ENCODE assay signal across 8 cellular contexts in genomic region chr16:67942200-67942509, GRCh38. TPM values are rescaled to one million over a fixed set of nuclear protein-coding genes. Genes with fewer than 3 reads are reported as not detected.
A peak's percentile ranks its signal among the peaks of the same experiment; 100 is the strongest.
DNase-seq lines count a peak whose midpoint lies in the region; ATAC-seq, FAIRE-seq and TF ChIP-seq lines count a peak whose summit lies in the region.

No MANE protein-coding gene starts in this region.

- POLR2A ChIA-PET in PC-3 (lab: Charles Lee; ENCODE audit: unreplicated experiment) (no interaction called here), K562 (lab: Yijun Ruan, JAX) (interaction anchor here (0.6 to 1.2 kb wide), 6 partner anchors 8 to 286 kb away, joined by 3 to 8 read pairs (median 3); partner anchors contain the start of gene CTRL)

- H4K20me1 ChIP-seq in PC-3 (ENCODE audit: low read length) (no peaks in the 10 kb centered on the region), K562 (replicated peaks; ENCODE audit: control insufficient read depth, insufficient read depth, low read length) (peaks cover 16% of the 10 kb centered on the region; the same call in 1 of the 2 replicates)

- DNase-seq in AG08396 (ENCODE audit: low spot score) (peak; percentile 66), GM13976 (ENCODE audit: low spot score) (peak; percentile 78), PC-3 (peak; percentile 27), K562 (ENCODE audit: extremely low read depth in 1 of 4, low spot score in 3 of 4) (peak; percentile 50 to 71 (median 68)), kidney glomerular epithelial cell (lab: John Stamatoyannopoulos, UW) (peak; percentile 11), tibial artery (peak in 1 of 2 donors; percentile 25), sciatic nerve (ENCODE audit: low spot score) (no peak)
- no peak for DNase-seq in activated CD8-positive, alpha-beta memory T cell treated with anti-CD3 and anti-CD28 coated beads, Interleukin-2, amount 50 U/mL, for 4 hours

- H3K9ac ChIP-seq in PC-3 (ENCODE audit: low read length) = no peak overlapping the region
- H3K9ac ChIP-seq in K562 (ENCODE audit: insufficient read depth in 1 of 2, low read depth in 2 of 2, low read length in 2 of 2) = peak overlapping the region in 1 of 2 experiments; percentile 63; a peak in 1 of 4 replicates

- H3K4me1 ChIP-seq in PC-3 (ENCODE audit: insufficient read depth, low read length) (0 out of 2 replicates have a peak, but pooled peaks cover 2% of the 10 kb centered on the region), K562 (replicated peaks in 1 of 2; ENCODE audit: control insufficient read depth in 2 of 2, insufficient read depth in 2 of 2, low read length in 2 of 2) (peaks cover 12 to 69% of the 10 kb centered on the region in 2 experiments), tibial artery (peaks cover 0 to 28% (median 22%) of the 10 kb centered on the region in 4 donors)

- peak; percentile 15 to 60; a peak in 3 of 4 replicates for TF ChIP-seq RAD21 in K562 (CRISPR knock-in tag; conservative IDR thresholded peaks at IDR 0.05 in 1 of 2, IDR thresholded peaks at IDR 0.05 in 1 of 2)

- H3K4me3 ChIP-seq in PC-3 (ENCODE audit: low read length) = no peak overlapping the region
- no peak overlapping the region for H3K4me3 ChIP-seq in K562
- H3K4me3 ChIP-seq in tibial artery = no peak overlapping the region

- peak; percentile 69 for ATAC-seq in PC-3
- ATAC-seq in K562 = peak; percentile 88
- ATAC-seq in sciatic nerve = no peak

- in situ Hi-C loops in GM13976 (cut with MboI; ENCODE audit: low sequenced_read_pairs, unreplicated experiment) (no loop called here), K562 (cut with MboI) (no loop called here)

- TF ChIP-seq CTCF in GM13976 (IDR thresholded peaks at IDR 0.05; ENCODE audit: borderline replicate concordance, control extremely low read depth, extremely low read depth, insufficient read depth, missing control alignments) = peak; percentile 60
- peak; percentile 65 for TF ChIP-seq CTCF in PC-3 (conservative IDR thresholded peaks at IDR 0.05; ENCODE audit: low read depth, low read length)
- TF ChIP-seq CTCF in K562 (IDR thresholded peaks at IDR 0.05 in 2 of 3, conservative IDR thresholded peaks at IDR 0.05 in 1 of 3; ENCODE audit: insufficient read depth in 2 of 3, low read depth in 1 of 3, low read length in 3 of 3) = peak; percentile 78 to 88 (median 86)
- TF ChIP-seq CTCF in tibial artery (IDR thresholded peaks at IDR 0.05) = peak; percentile 47 to 62

- no peaks in the 10 kb centered on the region for H3K9me3 ChIP-seq in PC-3 (ENCODE audit: low read length)
- H3K9me3 ChIP-seq in K562 (replicated peaks; ENCODE audit: control insufficient read depth, insufficient read depth, low read depth, low read length) = no peaks in the 10 kb centered on the region; the same call in 1 of the 2 replicates
- no peaks in the 10 kb centered on the region for H3K9me3 ChIP-seq in tibial artery

- no peak overlapping the region for H2AFZ ChIP-seq in PC-3 (ENCODE audit: low read length)
- H2AFZ ChIP-seq in K562 (ENCODE audit: low read depth, low read length) = no peak overlapping the region

- CTCF ChIA-PET in PC-3 (lab: Charles Lee) = no interaction called here
- CTCF ChIA-PET in K562 (lab: Yijun Ruan, JAX; ENCODE audit: low intra/inter-chr PET ratio) = interaction anchor here (1.4 kb wide), 1 partner anchor 126 kb away, joined by 6 read pairs; no protein-coding TSS in a partner anchor

- FAIRE-seq in K562 (lab: Jason Lieb, UNC) = peak; percentile 93

- H3K27ac ChIP-seq in PC-3 (ENCODE audit: low read length) (no peak overlapping the region), K562 (ENCODE audit: extremely low read depth, low read depth, low read length) (no peak overlapping the region), tibial artery (peak overlapping the region in 1 of 2 donors; percentile 20)

- H3F3A ChIP-seq in PC-3 (ENCODE audit: low read length, unreplicated experiment) = no peaks in the 10 kb centered on the region

- H3K4me2 ChIP-seq in PC-3 (ENCODE audit: low read length) (no peak overlapping the region), K562 (ENCODE audit: insufficient read depth, low read length) (no peak overlapping the region)

- H3K9me1 ChIP-seq in K562 (ENCODE audit: control insufficient read depth, insufficient read depth, low read length) = no peaks in the 10 kb centered on the region

- H3K79me2 ChIP-seq in PC-3 (ENCODE audit: low read length) (peaks cover 4% of the 10 kb centered on the region), K562 (ENCODE audit: control insufficient read depth, insufficient read depth, low read length) (peaks cover 4% of the 10 kb centered on the region)

- no peaks in the 10 kb centered on the region for H3K27me3 ChIP-seq in PC-3 (ENCODE audit: low read length)
- H3K27me3 ChIP-seq in K562 (ENCODE audit: control insufficient read depth in 2 of 2, insufficient read depth in 2 of 2, low read length in 2 of 2) = no peaks in the 10 kb centered on the region
- H3K27me3 ChIP-seq in tibial artery = no peaks in the 10 kb centered on the region

- no peak for TF ChIP-seq EP300 in K562 (IDR thresholded peaks at IDR 0.05; ENCODE audit: low read length)

- no peak for TF ChIP-seq POLR2A in K562 (conservative IDR thresholded peaks at IDR 0.05)

- H3K36me3 ChIP-seq in PC-3 (ENCODE audit: low read depth, low read length) (no peaks in the 10 kb centered on the region), K562 (ENCODE audit: control insufficient read depth, insufficient read depth, low read length) (peaks cover 65% of the 10 kb centered on the region; the same call in 2 of the 3 replicates), tibial artery (peaks cover 49 to 68% (median 54%) of the 10 kb centered on the region in 3 donors)

- 71% methylated on average over 6 of the region's 6 CpGs for WGBS in K562 (ENCODE audit: insufficient coverage, low coverage, missing lambda C conversion rate)

- no peaks in the 10 kb centered on the region for H3K9me2 ChIP-seq in PC-3 (replicated peaks; ENCODE audit: low read length)

- intact Hi-C loops in PC-3 (cut with micrococcal nuclease) (no loop called here), K562 (cut with micrococcal nuclease) (no loop called here), tibial artery (cut with DNase I; ENCODE audit: low total_unique reads) (no loop called here), sciatic nerve (cut with DNase I) (no loop called here)

- BruUV-seq in PC-3 (replicated peaks; lab: Mats Ljungman, UMichigan) = no TSS peak
- no TSS peak for BruUV-seq in K562 (replicated peaks; lab: Mats Ljungman, UMichigan)

RNA-seq across cellular contexts. Expression of gene LCAT, which starts 1.8 kb away (rescaled TPM):
- total RNA-seq in PC-3 (2014; rRNA removed) (3.2 and 4.6 TPM in 2 replicates), K562 (2014; rRNA removed) (6.8 and 9.0 TPM in 2 replicates), K562 (2014; rRNA removed; fragmentation: Illumina TruSeq; extraction: Trizol) (3.0 and 3.2 TPM in 2 replicates), K562 (2015; rRNA removed; fragmentation: Illumina TruSeq; extraction: Trizol) (4.1 and 4.5 TPM in 2 replicates), K562 (2021) (14.2 and 21.0 TPM in 2 replicates), sciatic nerve (46.2 TPM)
- total RNA-seq in K562 (2011; cell fraction: chromatin; rRNA removed; ENCODE audit: low replicate concordance) = 40.9 and 121 TPM in 2 replicates
- total RNA-seq in K562 (2011; cell fraction: nucleolus; rRNA removed) = 59.7 and 75.9 TPM in 2 replicates
- total RNA-seq in K562 (2011; cell fraction: nucleoplasm; rRNA removed) = 41.1 and 47.6 TPM in 2 replicates
- polyA plus RNA-seq in K562 (2011; rRNA removed) (6.7 and 14.9 TPM in 2 replicates), K562 (2014; fragmentation: Illumina TruSeq; extraction: Trizol) (5.0 and 5.6 TPM in 2 replicates), K562 (2014; fragmentation: Nextera tagmentation; extraction: Ambion mirVana) (under 1 TPM; 0.46 to 0.94 TPM), K562 (2014; rRNA removed) (7.6 and 14.9 TPM in 2 replicates)
- polyA plus RNA-seq in K562 (2011; cell fraction: cytosol; rRNA removed) = 9.5 and 10.8 TPM in 2 replicates
- polyA plus RNA-seq in K562 (2011; cell fraction: nucleus; rRNA removed) = 72.6 and 86.1 TPM in 2 replicates
- polyA plus RNA-seq in K562 (2012) = 14.1 and 15.5 TPM in 2 replicates
- 1.5 and 2.2 TPM in 2 replicates for polyA minus RNA-seq in K562 (2011; rRNA and poly(A)+ RNA removed)
- polyA minus RNA-seq in K562 (2011; cell fraction: cytosol; rRNA and poly(A)+ RNA removed) = 2.3 and 6.2 TPM in 2 replicates
- polyA minus RNA-seq in K562 (2011; cell fraction: nucleus; rRNA and poly(A)+ RNA removed) = 8.9 and 10.0 TPM in 2 replicates

RNA-seq across cellular contexts. Expression of gene PSMB10, which starts 5.5 kb away (rescaled TPM):
- 51.3 and 52.0 TPM in 2 replicates for total RNA-seq in PC-3 (2014; rRNA removed)
- total RNA-seq in K562 (2011; cell fraction: chromatin; rRNA removed; ENCODE audit: low replicate concordance) = 1.6 and 9.1 TPM in 2 replicates
- 14.7 and 18.7 TPM in 2 replicates for total RNA-seq in K562 (2011; cell fraction: nucleolus; rRNA removed)
- 7.4 and 9.6 TPM in 2 replicates for total RNA-seq in K562 (2011; cell fraction: nucleoplasm; rRNA removed)
- total RNA-seq in K562 (2014; rRNA removed) = 101 and 105 TPM in 2 replicates
- 17.9 and 24.9 TPM in 2 replicates for total RNA-seq in K562 (2014; rRNA removed; fragmentation: Illumina TruSeq; extraction: Trizol)
- total RNA-seq in K562 (2015; rRNA removed; fragmentation: Illumina TruSeq; extraction: Trizol) = 53.1 and 53.4 TPM in 2 replicates
- 73.0 and 73.1 TPM in 2 replicates for total RNA-seq in K562 (2021)
- polyA plus RNA-seq in K562 (2011; rRNA removed) = 17.3 and 21.0 TPM in 2 replicates
- 46.1 and 143 TPM in 2 replicates for polyA plus RNA-seq in K562 (2011; cell fraction: cytosol; rRNA removed)
- 17.2 and 24.0 TPM in 2 replicates for polyA plus RNA-seq in K562 (2011; cell fraction: nucleus; rRNA removed)
- 84.8 and 94.3 TPM in 2 replicates for polyA plus RNA-seq in K562 (2012)
- 11.7 and 44.6 TPM in 2 replicates for polyA plus RNA-seq in K562 (2014; fragmentation: Illumina TruSeq; extraction: Trizol)
- polyA plus RNA-seq in K562 (2014; fragmentation: Nextera tagmentation; extraction: Ambion mirVana) = 10 to 100 TPM; 33.5 to 51.0 TPM
- polyA plus RNA-seq in K562 (2014; rRNA removed) = 94.1 and 118 TPM in 2 replicates
- 2.5 and 3.3 TPM in 2 replicates for polyA minus RNA-seq in K562 (2011; rRNA and poly(A)+ RNA removed)
- 20.3 and 25.1 TPM in 2 replicates for polyA minus RNA-seq in K562 (2011; cell fraction: cytosol; rRNA and poly(A)+ RNA removed)
- 13.1 and 14.0 TPM in 2 replicates for polyA minus RNA-seq in K562 (2011; cell fraction: nucleus; rRNA and poly(A)+ RNA removed)
- total RNA-seq in sciatic nerve = 35.3 TPM

RNA-seq across cellular contexts. Expression of gene CTRL, which starts 10.5 kb away (rescaled TPM):
- total RNA-seq in PC-3 (2014; rRNA removed) = 0.98 and 1.6 TPM in 2 replicates
- 6.7 and 9.8 TPM in 2 replicates for total RNA-seq in K562 (2011; cell fraction: chromatin; rRNA removed; ENCODE audit: low replicate concordance)
- total RNA-seq in K562 (2011; cell fraction: nucleolus; rRNA removed) = 9.2 and 10.8 TPM in 2 replicates
- total RNA-seq in K562 (2011; cell fraction: nucleoplasm; rRNA removed) = 3.4 and 3.5 TPM in 2 replicates
- total RNA-seq in K562 (2014; rRNA removed) = 4.0 and 5.6 TPM in 2 replicates
- total RNA-seq in K562 (2014; rRNA removed; fragmentation: Illumina TruSeq; extraction: Trizol) = 2.0 and 2.4 TPM in 2 replicates
- total RNA-seq in K562 (2015; rRNA removed; fragmentation: Illumina TruSeq; extraction: Trizol) = 2.4 and 3.4 TPM in 2 replicates
- 3.8 and 4.1 TPM in 2 replicates for total RNA-seq in K562 (2021)
- 1.4 TPM in 2 replicates for polyA plus RNA-seq in K562 (2011; rRNA removed)
- polyA plus RNA-seq in K562 (2011; cell fraction: cytosol; rRNA removed) = 2.0 and 5.9 TPM in 2 replicates
- 4.2 and 10.5 TPM in 2 replicates for polyA plus RNA-seq in K562 (2011; cell fraction: nucleus; rRNA removed)
- polyA plus RNA-seq in K562 (2012) = 1.8 and 4.6 TPM in 2 replicates
- 3.3 TPM in 2 replicates for polyA plus RNA-seq in K562 (2014; fragmentation: Illumina TruSeq; extraction: Trizol)
- polyA plus RNA-seq in K562 (2014; fragmentation: Nextera tagmentation; extraction: Ambion mirVana) = 1 to 10 TPM; 1.7 to 2.5 TPM
- polyA plus RNA-seq in K562 (2014; rRNA removed) = 5.2 and 5.5 TPM in 2 replicates
- 0.75 and 1.7 TPM in 2 replicates for polyA minus RNA-seq in K562 (2011; rRNA and poly(A)+ RNA removed)
- 0.95 and 1.7 TPM in 2 replicates for polyA minus RNA-seq in K562 (2011; cell fraction: cytosol; rRNA and poly(A)+ RNA removed)
- 0.78 and 2.2 TPM in 2 replicates for polyA minus RNA-seq in K562 (2011; cell fraction: nucleus; rRNA and poly(A)+ RNA removed)
- 0.98 TPM for total RNA-seq in sciatic nerve

RNA-seq across cellular contexts. Expression of gene SLC12A4, which starts 26.3 kb away (rescaled TPM):
- total RNA-seq in PC-3 (2014; rRNA removed) (29.3 and 33.2 TPM in 2 replicates), K562 (2014; rRNA removed) (15.0 and 16.9 TPM in 2 replicates), K562 (2014; rRNA removed; fragmentation: Illumina TruSeq; extraction: Trizol) (9.9 and 10.0 TPM in 2 replicates), K562 (2015; rRNA removed; fragmentation: Illumina TruSeq; extraction: Trizol) (10.4 and 11.6 TPM in 2 replicates), K562 (2021) (32.8 and 43.5 TPM in 2 replicates), sciatic nerve (115 TPM)
- total RNA-seq in K562 (2011; cell fraction: chromatin; rRNA removed; ENCODE audit: low replicate concordance) = 178 and 539 TPM in 2 replicates
- 265 and 279 TPM in 2 replicates for total RNA-seq in K562 (2011; cell fraction: nucleolus; rRNA removed)
- 167 and 175 TPM in 2 replicates for total RNA-seq in K562 (2011; cell fraction: nucleoplasm; rRNA removed)
- polyA plus RNA-seq in K562 (2011; rRNA removed) (22.9 and 48.4 TPM in 2 replicates), K562 (2014; fragmentation: Illumina TruSeq; extraction: Trizol) (24.1 and 30.0 TPM in 2 replicates), K562 (2014; fragmentation: Nextera tagmentation; extraction: Ambion mirVana) (1 to 10 TPM in 1 of 2 experiments, under 1 TPM in 1; 0.75 to 1.8 TPM), K562 (2014; rRNA removed) (25.1 and 32.7 TPM in 2 replicates)
- 30.2 and 36.7 TPM in 2 replicates for polyA plus RNA-seq in K562 (2011; cell fraction: cytosol; rRNA removed)
- 238 and 295 TPM in 2 replicates for polyA plus RNA-seq in K562 (2011; cell fraction: nucleus; rRNA removed)
- 24.3 and 29.4 TPM in 2 replicates for polyA plus RNA-seq in K562 (2012)
- polyA minus RNA-seq in K562 (2011; rRNA and poly(A)+ RNA removed) = 24.9 and 34.3 TPM in 2 replicates
- polyA minus RNA-seq in K562 (2011; cell fraction: cytosol; rRNA and poly(A)+ RNA removed) = 24.5 and 42.6 TPM in 2 replicates
- 67.9 and 90.5 TPM in 2 replicates for polyA minus RNA-seq in K562 (2011; cell fraction: nucleus; rRNA and poly(A)+ RNA removed)

RNA-seq across cellular contexts. Expression of gene DPEP3, which starts 38.1 kb away (rescaled TPM):
- total RNA-seq in PC-3 (2014; rRNA removed) = not detected in 2 replicates
- not detected in 2 replicates for total RNA-seq in K562 (2011; cell fraction: chromatin; rRNA removed; ENCODE audit: low replicate concordance)
- not detected in 2 replicates for total RNA-seq in K562 (2011; cell fraction: nucleolus; rRNA removed)
- total RNA-seq in K562 (2011; cell fraction: nucleoplasm; rRNA removed) = not detected in 2 replicates
- not detected in 2 replicates for total RNA-seq in K562 (2014; rRNA removed)
- not detected in 2 replicates for total RNA-seq in K562 (2014; rRNA removed; fragmentation: Illumina TruSeq; extraction: Trizol)
- not detected in 2 replicates for total RNA-seq in K562 (2015; rRNA removed; fragmentation: Illumina TruSeq; extraction: Trizol)
- not detected in 2 replicates for total RNA-seq in K562 (2021)
- not detected in 2 replicates for polyA plus RNA-seq in K562 (2011; rRNA removed)
- 0.06 TPM in 1 of 2 replicates, not detected in the other for polyA plus RNA-seq in K562 (2011; cell fraction: cytosol; rRNA removed)
- polyA plus RNA-seq in K562 (2011; cell fraction: nucleus; rRNA removed) = 0.07 TPM in 1 of 2 replicates, not detected in the other
- polyA plus RNA-seq in K562 (2012) = not detected in 2 replicates
- polyA plus RNA-seq in K562 (2014; fragmentation: Illumina TruSeq; extraction: Trizol) = not detected in 2 replicates
- not detected for polyA plus RNA-seq in K562 (2014; fragmentation: Nextera tagmentation; extraction: Ambion mirVana)
- polyA plus RNA-seq in K562 (2014; rRNA removed) = not detected in 2 replicates
- polyA minus RNA-seq in K562 (2011; rRNA and poly(A)+ RNA removed) = not detected in 2 replicates
- not detected in 2 replicates for polyA minus RNA-seq in K562 (2011; cell fraction: cytosol; rRNA and poly(A)+ RNA removed)
- not detected in 2 replicates for polyA minus RNA-seq in K562 (2011; cell fraction: nucleus; rRNA and poly(A)+ RNA removed)
- total RNA-seq in sciatic nerve = not detected

Comparison
In these comparisons a context has a peak if more than half of its experiments do, and no peak if none do; other contexts are left out.
1. DNase-seq: peak in AG08396 (single experiment), GM13976 (single experiment), PC-3 (single experiment), K562 (4 of 4) and kidney glomerular epithelial cell (single experiment); none in sciatic nerve (single experiment) and activated CD8-positive, alpha-beta memory T cell treated with anti-CD3 and anti-CD28 coated beads, Interleukin-2, amount 50 U/mL, for 4 hours (single experiment).
2. Peak in every context shown above with its lines, with median percentiles within 50 percentile points of each other: CTCF ChIP-seq.